1 cellular context compared by ENCODE assay signal in the genomic region with DNA sequence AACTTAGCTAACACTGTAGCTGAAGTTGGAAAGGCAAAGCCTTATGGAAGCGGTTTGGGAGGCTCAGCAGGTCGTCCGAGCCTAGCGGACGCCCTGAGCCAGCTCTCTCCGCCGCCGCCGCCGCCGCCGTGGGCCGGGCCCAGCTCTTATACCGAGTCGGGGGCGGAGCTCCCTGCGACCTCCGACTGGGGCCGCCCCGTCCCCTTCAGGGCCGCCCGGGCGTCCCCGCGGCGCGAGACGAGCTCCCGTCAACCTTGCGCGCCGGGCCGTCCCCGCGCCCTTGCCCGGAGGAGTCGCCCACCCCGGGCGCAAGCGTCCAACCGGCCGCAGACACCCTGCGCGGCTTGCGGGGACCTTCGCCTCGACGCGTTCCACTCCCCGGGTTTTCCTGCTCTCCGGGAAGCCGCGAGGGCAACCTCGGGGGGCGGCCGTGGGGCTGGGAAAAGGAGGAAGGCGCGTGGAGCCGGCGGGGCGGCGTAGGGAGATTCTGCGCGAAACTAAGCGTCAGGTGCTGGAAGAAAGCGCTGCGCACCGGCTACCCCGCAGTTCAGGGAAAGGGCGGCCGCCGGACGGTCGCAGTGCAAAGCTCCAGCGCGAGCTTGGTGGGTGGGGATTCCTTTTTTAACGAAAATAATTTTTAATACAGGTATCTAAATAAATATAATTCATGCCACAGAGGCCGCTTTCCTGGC.
TF ChIP-seq lines count a peak whose summit lies in the region.

A gene with protein sequence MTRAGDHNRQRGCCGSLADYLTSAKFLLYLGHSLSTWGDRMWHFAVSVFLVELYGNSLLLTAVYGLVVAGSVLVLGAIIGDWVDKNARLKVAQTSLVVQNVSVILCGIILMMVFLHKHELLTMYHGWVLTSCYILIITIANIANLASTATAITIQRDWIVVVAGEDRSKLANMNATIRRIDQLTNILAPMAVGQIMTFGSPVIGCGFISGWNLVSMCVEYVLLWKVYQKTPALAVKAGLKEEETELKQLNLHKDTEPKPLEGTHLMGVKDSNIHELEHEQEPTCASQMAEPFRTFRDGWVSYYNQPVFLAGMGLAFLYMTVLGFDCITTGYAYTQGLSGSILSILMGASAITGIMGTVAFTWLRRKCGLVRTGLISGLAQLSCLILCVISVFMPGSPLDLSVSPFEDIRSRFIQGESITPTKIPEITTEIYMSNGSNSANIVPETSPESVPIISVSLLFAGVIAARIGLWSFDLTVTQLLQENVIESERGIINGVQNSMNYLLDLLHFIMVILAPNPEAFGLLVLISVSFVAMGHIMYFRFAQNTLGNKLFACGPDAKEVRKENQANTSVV (minus strand): TSS at position 125 of the 692 bp plus-strand sequence. CDS start 326 bp downstream, outside the sequence.

TF ChIP-seq in HepG2, 621 proteins besides CTCF, POLR2A, EP300 and RAD21 (continued from another document and continues in another):
- TF ChIP-seq FIP1L1 (IDR thresholded peaks at IDR 0.05; ENCODE audit: borderline replicate concordance, insufficient read depth, low read depth, low read length): no peak
- peak; percentile 85 for TF ChIP-seq ZFY (CRISPR knock-in tag; IDR thresholded peaks at IDR 0.05)
- no peak; the same call in 1 of the 2 replicates for TF ChIP-seq ZNF446 (CRISPR knock-in tag; IDR thresholded peaks at IDR 0.05)
- no peak for TF ChIP-seq MLLT10 (CRISPR knock-in tag; IDR thresholded peaks at IDR 0.05)
- no peak for TF ChIP-seq PAWR (CRISPR knock-in tag; IDR thresholded peaks at IDR 0.05; ENCODE audit: borderline replicate concordance)
- peak; percentile 29; the same call in 1 of the 2 replicates for TF ChIP-seq ARNTL (CRISPR knock-in tag; IDR thresholded peaks at IDR 0.05)
- no peak for TF ChIP-seq HOXA5 (CRISPR knock-in tag; IDR thresholded peaks at IDR 0.05)
- TF ChIP-seq, protein P1, sequence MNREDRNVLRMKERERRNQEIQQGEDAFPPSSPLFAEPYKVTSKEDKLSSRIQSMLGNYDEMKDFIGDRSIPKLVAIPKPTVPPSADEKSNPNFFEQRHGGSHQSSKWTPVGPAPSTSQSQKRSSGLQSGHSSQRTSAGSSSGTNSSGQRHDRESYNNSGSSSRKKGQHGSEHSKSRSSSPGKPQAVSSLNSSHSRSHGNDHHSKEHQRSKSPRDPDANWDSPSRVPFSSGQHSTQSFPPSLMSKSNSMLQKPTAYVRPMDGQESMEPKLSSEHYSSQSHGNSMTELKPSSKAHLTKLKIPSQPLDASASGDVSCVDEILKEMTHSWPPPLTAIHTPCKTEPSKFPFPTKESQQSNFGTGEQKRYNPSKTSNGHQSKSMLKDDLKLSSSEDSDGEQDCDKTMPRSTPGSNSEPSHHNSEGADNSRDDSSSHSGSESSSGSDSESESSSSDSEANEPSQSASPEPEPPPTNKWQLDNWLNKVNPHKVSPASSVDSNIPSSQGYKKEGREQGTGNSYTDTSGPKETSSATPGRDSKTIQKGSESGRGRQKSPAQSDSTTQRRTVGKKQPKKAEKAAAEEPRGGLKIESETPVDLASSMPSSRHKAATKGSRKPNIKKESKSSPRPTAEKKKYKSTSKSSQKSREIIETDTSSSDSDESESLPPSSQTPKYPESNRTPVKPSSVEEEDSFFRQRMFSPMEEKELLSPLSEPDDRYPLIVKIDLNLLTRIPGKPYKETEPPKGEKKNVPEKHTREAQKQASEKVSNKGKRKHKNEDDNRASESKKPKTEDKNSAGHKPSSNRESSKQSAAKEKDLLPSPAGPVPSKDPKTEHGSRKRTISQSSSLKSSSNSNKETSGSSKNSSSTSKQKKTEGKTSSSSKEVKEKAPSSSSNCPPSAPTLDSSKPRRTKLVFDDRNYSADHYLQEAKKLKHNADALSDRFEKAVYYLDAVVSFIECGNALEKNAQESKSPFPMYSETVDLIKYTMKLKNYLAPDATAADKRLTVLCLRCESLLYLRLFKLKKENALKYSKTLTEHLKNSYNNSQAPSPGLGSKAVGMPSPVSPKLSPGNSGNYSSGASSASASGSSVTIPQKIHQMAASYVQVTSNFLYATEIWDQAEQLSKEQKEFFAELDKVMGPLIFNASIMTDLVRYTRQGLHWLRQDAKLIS (CRISPR knock-in tag; IDR thresholded peaks at IDR 0.05): peak; percentile 85; the same call in 1 of the 2 replicates
- no peak; the same call in 1 of the 2 replicates for TF ChIP-seq ZNF510 (CRISPR knock-in tag; IDR thresholded peaks at IDR 0.05; ENCODE audit: low read depth)
- TF ChIP-seq SUZ12 (IDR thresholded peaks at IDR 0.05; ENCODE audit: low read depth, low read length): 0 out of 2 replicates have a peak, but pooled peaks have one; percentile 4
- TF ChIP-seq ZSCAN30 (CRISPR knock-in tag; IDR thresholded peaks at IDR 0.05): peak; percentile 90; the same call in 1 of the 2 replicates
- peak; percentile 50; the same call in 1 of the 2 replicates for TF ChIP-seq SSRP1 (CRISPR knock-in tag; IDR thresholded peaks at IDR 0.05)
- peak; percentile 77 for TF ChIP-seq ZFX (CRISPR knock-in tag; IDR thresholded peaks at IDR 0.05; ENCODE audit: low read depth)
- TF ChIP-seq TP53 (CRISPR knock-in tag; conservative IDR thresholded peaks at IDR 0.05): no peak
- TF ChIP-seq SMARCC2 (IDR thresholded peaks at IDR 0.05): no peak
- TF ChIP-seq CAMTA2 (CRISPR knock-in tag; IDR thresholded peaks at IDR 0.05; ENCODE audit: borderline replicate concordance): no peak
- TF ChIP-seq, protein P2, sequence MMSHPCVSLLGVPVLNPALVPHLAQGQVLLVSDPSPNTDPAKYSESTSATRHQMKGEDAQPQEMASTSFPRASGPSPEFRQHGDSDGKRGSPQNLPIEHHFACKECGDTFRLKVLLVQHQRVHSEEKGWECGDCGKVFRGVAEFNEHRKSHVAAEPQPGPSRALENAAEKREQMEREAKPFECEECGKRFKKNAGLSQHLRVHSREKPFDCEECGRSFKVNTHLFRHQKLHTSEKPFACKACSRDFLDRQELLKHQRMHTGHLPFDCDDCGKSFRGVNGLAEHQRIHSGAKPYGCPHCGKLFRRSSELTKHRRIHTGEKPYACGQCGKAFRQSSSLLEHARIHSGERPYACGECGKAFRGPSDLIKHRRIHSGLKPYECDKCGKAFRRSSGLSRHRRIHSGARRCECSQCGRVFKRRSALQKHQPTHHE (CRISPR knock-in tag; IDR thresholded peaks at IDR 0.05; ENCODE audit: borderline replicate concordance): no peak
- TF ChIP-seq CBX5 (CRISPR knock-in tag; IDR thresholded peaks at IDR 0.05; ENCODE audit: borderline replicate concordance): 0 out of 2 replicates have a peak, but pooled peaks have one; percentile 32
- TF ChIP-seq ZKSCAN8 (CRISPR knock-in tag; IDR thresholded peaks at IDR 0.05; ENCODE audit: borderline replicate concordance): 0 out of 2 replicates have a peak, but pooled peaks have one; percentile 31
- TF ChIP-seq, protein P3, sequence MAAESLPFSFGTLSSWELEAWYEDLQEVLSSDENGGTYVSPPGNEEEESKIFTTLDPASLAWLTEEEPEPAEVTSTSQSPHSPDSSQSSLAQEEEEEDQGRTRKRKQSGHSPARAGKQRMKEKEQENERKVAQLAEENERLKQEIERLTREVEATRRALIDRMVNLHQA (CRISPR knock-in tag; IDR thresholded peaks at IDR 0.05): no peak
- TF ChIP-seq ERF (CRISPR knock-in tag; IDR thresholded peaks at IDR 0.05): no peak; the same call in 1 of the 2 replicates
- no peak for TF ChIP-seq ZBTB8A (CRISPR knock-in tag; IDR thresholded peaks at IDR 0.05; ENCODE audit: borderline replicate concordance, low read depth)
- no peak for TF ChIP-seq ZNF17 (CRISPR knock-in tag; IDR thresholded peaks at IDR 0.05)
- TF ChIP-seq ZBTB7B (CRISPR knock-in tag; IDR thresholded peaks at IDR 0.05): peak; percentile 73; the same call in 1 of the 2 replicates
- 0 out of 2 replicates have a peak, but pooled peaks have one; percentile 30 for TF ChIP-seq MEF2D (CRISPR knock-in tag; IDR thresholded peaks at IDR 0.05)
- peak; percentile 9; the same call in 1 of the 2 replicates for TF ChIP-seq RCOR2 (CRISPR knock-in tag; IDR thresholded peaks at IDR 0.05)
- TF ChIP-seq ZNF230 (CRISPR knock-in tag; IDR thresholded peaks at IDR 0.05): no peak; the same call in 1 of the 2 replicates
- TF ChIP-seq, protein P4, sequence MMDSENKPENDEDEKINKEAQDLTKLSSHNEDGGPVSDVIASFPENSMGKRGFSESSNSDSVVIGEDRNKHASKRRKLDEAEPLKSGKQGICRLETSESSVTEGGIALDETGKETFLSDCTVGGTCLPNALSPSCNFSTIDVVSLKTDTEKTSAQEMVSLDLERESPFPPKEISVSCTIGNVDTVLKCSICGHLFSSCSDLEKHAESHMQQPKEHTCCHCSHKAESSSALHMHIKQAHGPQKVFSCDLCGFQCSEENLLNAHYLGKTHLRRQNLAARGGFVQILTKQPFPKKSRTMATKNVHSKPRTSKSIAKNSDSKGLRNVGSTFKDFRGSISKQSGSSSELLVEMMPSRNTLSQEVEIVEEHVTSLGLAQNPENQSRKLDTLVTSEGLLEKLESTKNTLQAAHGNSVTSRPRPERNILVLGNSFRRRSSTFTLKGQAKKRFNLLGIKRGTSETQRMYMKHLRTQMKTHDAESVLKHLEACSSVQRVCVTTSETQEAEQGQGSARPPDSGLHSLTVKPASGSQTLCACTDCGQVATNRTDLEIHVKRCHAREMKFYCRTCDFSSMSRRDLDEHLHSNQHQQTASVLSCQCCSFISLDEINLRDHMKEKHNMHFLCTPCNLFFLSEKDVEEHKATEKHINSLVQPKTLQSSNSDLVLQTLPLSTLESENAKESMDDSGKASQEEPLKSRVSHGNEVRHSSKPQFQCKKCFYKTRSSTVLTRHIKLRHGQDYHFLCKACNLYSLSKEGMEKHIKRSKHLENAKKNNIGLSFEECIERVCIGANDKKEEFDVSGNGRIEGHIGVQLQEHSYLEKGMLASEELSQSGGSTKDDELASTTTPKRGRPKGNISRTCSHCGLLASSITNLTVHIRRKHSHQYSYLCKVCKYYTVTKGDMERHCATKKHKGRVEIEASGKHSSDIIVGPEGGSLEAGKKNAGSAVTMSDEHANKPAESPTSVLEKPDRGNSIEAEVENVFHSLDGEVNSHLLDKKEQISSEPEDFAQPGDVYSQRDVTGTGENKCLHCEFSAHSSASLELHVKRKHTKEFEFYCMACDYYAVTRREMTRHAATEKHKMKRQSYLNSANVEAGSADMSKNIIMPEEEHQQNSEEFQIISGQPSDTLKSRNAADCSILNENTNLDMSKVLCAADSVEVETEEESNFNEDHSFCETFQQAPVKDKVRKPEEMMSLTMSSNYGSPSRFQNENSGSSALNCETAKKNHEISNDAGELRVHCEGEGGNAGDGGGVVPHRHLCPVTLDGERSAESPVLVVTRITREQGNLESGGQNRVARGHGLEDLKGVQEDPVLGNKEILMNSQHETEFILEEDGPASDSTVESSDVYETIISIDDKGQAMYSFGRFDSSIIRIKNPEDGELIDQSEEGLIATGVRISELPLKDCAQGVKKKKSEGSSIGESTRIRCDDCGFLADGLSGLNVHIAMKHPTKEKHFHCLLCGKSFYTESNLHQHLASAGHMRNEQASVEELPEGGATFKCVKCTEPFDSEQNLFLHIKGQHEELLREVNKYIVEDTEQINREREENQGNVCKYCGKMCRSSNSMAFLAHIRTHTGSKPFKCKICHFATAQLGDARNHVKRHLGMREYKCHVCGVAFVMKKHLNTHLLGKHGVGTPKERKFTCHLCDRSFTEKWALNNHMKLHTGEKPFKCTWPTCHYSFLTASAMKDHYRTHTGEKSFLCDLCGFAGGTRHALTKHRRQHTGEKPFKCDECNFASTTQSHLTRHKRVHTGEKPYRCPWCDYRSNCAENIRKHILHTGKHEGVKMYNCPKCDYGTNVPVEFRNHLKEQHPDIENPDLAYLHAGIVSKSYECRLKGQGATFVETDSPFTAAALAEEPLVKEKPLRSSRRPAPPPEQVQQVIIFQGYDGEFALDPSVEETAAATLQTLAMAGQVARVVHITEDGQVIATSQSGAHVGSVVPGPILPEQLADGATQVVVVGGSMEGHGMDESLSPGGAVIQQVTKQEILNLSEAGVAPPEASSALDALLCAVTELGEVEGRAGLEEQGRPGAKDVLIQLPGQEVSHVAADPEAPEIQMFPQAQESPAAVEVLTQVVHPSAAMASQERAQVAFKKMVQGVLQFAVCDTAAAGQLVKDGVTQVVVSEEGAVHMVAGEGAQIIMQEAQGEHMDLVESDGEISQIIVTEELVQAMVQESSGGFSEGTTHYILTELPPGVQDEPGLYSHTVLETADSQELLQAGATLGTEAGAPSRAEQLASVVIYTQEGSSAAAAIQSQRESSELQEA (CRISPR knock-in tag; IDR thresholded peaks at IDR 0.05; ENCODE audit: not compliant biosample characterization): peak; percentile 42
- TF ChIP-seq ATRX (CRISPR knock-in tag; IDR thresholded peaks at IDR 0.05; ENCODE audit: borderline replicate concordance): no peak
- TF ChIP-seq RFX1 (IDR thresholded peaks at IDR 0.05): no peak
- peak; percentile 92; the same call in 1 of the 2 replicates for TF ChIP-seq REXO4 (CRISPR knock-in tag; IDR thresholded peaks at IDR 0.05; ENCODE audit: borderline replicate concordance)
- TF ChIP-seq, protein P5, sequence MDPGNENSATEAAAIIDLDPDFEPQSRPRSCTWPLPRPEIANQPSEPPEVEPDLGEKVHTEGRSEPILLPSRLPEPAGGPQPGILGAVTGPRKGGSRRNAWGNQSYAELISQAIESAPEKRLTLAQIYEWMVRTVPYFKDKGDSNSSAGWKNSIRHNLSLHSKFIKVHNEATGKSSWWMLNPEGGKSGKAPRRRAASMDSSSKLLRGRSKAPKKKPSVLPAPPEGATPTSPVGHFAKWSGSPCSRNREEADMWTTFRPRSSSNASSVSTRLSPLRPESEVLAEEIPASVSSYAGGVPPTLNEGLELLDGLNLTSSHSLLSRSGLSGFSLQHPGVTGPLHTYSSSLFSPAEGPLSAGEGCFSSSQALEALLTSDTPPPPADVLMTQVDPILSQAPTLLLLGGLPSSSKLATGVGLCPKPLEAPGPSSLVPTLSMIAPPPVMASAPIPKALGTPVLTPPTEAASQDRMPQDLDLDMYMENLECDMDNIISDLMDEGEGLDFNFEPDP (CRISPR knock-in tag; conservative IDR thresholded peaks at IDR 0.05): 0 out of 2 replicates have a peak, but pooled peaks have one; percentile 30
- peak; percentile 47; the same call in 1 of the 2 replicates for TF ChIP-seq AKAP8 (CRISPR knock-in tag; IDR thresholded peaks at IDR 0.05)
- TF ChIP-seq ZNF761 (CRISPR knock-in tag; conservative IDR thresholded peaks at IDR 0.05): 0 out of 2 replicates have a peak, but pooled peaks have one; percentile 54
- no peak for TF ChIP-seq TGIF2 (CRISPR knock-in tag; IDR thresholded peaks at IDR 0.05)
- TF ChIP-seq ZNF747 (CRISPR knock-in tag; IDR thresholded peaks at IDR 0.05; ENCODE audit: borderline replicate concordance): peak; percentile 80
- TF ChIP-seq CENPX (CRISPR knock-in tag; IDR thresholded peaks at IDR 0.05): no peak
- no peak for TF ChIP-seq ZFP37 (CRISPR knock-in tag; IDR thresholded peaks at IDR 0.05; ENCODE audit: borderline replicate concordance)
- no peak for TF ChIP-seq ZNF501 (CRISPR knock-in tag; IDR thresholded peaks at IDR 0.05)
- TF ChIP-seq ZSCAN9 (CRISPR knock-in tag; IDR thresholded peaks at IDR 0.05; ENCODE audit: borderline replicate concordance): 0 out of 2 replicates have a peak, but pooled peaks have one; percentile 22
- peak; percentile 70; the same call in 1 of the 2 replicates for TF ChIP-seq ZNF549 (CRISPR knock-in tag; IDR thresholded peaks at IDR 0.05)
- TF ChIP-seq, protein P6, sequence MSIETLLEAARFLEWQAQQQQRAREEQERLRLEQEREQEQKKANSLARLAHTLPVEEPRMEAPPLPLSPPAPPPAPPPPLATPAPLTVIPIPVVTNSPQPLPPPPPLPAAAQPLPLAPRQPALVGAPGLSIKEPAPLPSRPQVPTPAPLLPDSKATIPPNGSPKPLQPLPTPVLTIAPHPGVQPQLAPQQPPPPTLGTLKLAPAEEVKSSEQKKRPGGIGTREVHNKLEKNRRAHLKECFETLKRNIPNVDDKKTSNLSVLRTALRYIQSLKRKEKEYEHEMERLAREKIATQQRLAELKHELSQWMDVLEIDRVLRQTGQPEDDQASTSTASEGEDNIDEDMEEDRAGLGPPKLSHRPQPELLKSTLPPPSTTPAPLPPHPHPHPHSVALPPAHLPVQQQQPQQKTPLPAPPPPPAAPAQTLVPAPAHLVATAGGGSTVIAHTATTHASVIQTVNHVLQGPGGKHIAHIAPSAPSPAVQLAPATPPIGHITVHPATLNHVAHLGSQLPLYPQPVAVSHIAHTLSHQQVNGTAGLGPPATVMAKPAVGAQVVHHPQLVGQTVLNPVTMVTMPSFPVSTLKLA (IDR thresholded peaks at IDR 0.05): no peak
